ENCODE assay signal across 1 cellular context in genomic region chr9:126721531-126722098, GRCh38.
TF ChIP-seq lines count a peak whose summit lies in the region.

No MANE protein-coding gene starts in this region.

TF ChIP-seq in A549, 52 proteins besides CTCF, POLR2A, EP300 and RAD21 (continued from another document):
- TF ChIP-seq, protein P1, sequence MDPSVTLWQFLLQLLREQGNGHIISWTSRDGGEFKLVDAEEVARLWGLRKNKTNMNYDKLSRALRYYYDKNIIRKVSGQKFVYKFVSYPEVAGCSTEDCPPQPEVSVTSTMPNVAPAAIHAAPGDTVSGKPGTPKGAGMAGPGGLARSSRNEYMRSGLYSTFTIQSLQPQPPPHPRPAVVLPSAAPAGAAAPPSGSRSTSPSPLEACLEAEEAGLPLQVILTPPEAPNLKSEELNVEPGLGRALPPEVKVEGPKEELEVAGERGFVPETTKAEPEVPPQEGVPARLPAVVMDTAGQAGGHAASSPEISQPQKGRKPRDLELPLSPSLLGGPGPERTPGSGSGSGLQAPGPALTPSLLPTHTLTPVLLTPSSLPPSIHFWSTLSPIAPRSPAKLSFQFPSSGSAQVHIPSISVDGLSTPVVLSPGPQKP (IDR thresholded peaks at IDR 0.05; ENCODE audit: low read depth, low read length), result no peak
- TF ChIP-seq HEYL (CRISPR knock-in tag; IDR thresholded peaks at IDR 0.05), result no peak
- no peak for TF ChIP-seq ATOH8 (CRISPR knock-in tag; IDR thresholded peaks at IDR 0.05; ENCODE audit: low read depth)
- no peak for TF ChIP-seq ESRRA (IDR thresholded peaks at IDR 0.05; ENCODE audit: borderline replicate concordance, low read length)
